In the genomic region with DNA sequence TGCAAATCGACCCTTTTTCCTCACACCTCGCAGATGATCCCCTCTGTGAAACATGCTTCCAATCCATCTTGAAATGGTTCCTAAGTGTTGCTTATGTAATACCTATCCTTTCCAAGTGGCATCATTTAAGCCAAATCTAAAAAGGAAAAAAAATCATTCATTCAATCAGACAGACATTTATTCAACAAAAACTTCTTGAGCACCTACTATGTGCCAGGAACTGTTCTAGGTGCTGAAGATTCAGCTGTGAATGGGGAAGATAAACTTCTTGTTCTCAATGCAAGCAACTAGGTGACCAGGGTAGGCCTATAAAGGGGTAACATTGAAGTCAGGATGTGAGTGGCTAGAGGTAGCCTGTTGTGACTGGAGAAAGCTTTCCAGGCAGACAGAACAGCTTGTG, we compare ENCODE assay signal across 28 cellular contexts.
"Had no signal": no experiment of that assay in that cellular context is flagged by ENCODE, and none has a peak within 500 bp of the region (broad histone marks: within the 10 kb centered on the region; RNA-seq: fewer than 3 reads in every experiment).

No MANE protein-coding gene starts in this region.

- H3K9me3 ChIP-seq: esophagus squamous epithelium, left lung, lower lobe of right lung, right lobe of liver, testis had no signal

- H3K27ac Mint-ChIP-seq: activated T-cell treated with anti-CD3 and anti-CD28 coated beads, Interleukin-2, amount 50 U/mL, for 24 hours; activated T-helper 2 cell treated with anti-CD3 and anti-CD28 coated beads, Interferon-gamma antibody, Interleukin-2, Interleukin-4, amounts not matched to agents 10 μg/mL and 5 μg/mL and 100 μg/mL, durations not matched to agents 14 hours and 24 hours and 36 hours; dendritic cell treated with granulocyte-macrophage colony-stimulating factor and Interleukin-4, amounts not matched to agents 40 ng/mL and 50 ng/mL, for 4 days; neural progenitor cell had no signal

- H3K9me3 Mint-ChIP-seq: dendritic cell treated with granulocyte-macrophage colony-stimulating factor and Interleukin-4, amounts not matched to agents 40 ng/mL and 50 ng/mL, for 4 days had no signal

- H3K36me3 Mint-ChIP-seq: neural progenitor cell had no signal

- H3K36me3 ChIP-seq: esophagus squamous epithelium, heart right ventricle, left lung, lower lobe of right lung, neural progenitor cell, right lobe of liver, WERI-Rb-1 had no signal

- H3K27me3 ChIP-seq: esophagus squamous epithelium, left lung, neural progenitor cell, right lobe of liver, testis had no signal

- ATAC-seq: heart right ventricle; left lung; lower lobe of right lung; right lobe of liver; stimulated activated naive CD8-positive, alpha-beta T cell treated with anti-CD3 and anti-CD28 coated beads, Interleukin-15, Interleukin-2, amounts not matched to agents 100 U/mL and 50 U/mL, for 24 hours; T-helper 17 cell had no signal

- H3K27me3 Mint-ChIP-seq: activated naive CD8-positive, alpha-beta T cell; activated T-cell treated with anti-CD3 and anti-CD28 coated beads, Interleukin-2, amount 50 U/mL, for 24 hours; central memory CD8-positive, alpha-beta T cell; dendritic cell treated with granulocyte-macrophage colony-stimulating factor and Interleukin-4, amounts not matched to agents 40 ng/mL and 50 ng/mL, for 4 days; T-helper 17 cell had no signal

- DNase-seq: activated CD4-positive, alpha-beta T cell treated with anti-CD3 and anti-CD28 coated beads, Interleukin-2, amount 50 U/mL, for 1 hour; activated CD4-positive, CD25-positive, alpha-beta regulatory T cell treated with anti-CD3 and anti-CD28 coated beads, Interleukin-2, amount 50 U/mL, for 72 hours; activated T-cell treated with anti-CD3 and anti-CD28 coated beads, Interleukin-2, amount 50 U/mL, for 24 hours; anterior cingulate cortex; effector CD4-positive, alpha-beta T cell; esophagus squamous epithelium; foreskin melanocyte; heart right ventricle; kidney glomerular epithelial cell; left lung; lower lobe of right lung; posterior cingulate gyrus; right lobe of liver; stimulated activated CD4-positive, alpha-beta T cell treated with anti-CD3 and anti-CD28 coated beads, Interleukin-12 subunit alpha, Interleukin-12 subunit beta, amount 100 ng/mL, for 4 hours; stimulated activated CD4-positive, alpha-beta T cell treated with anti-CD3 and anti-CD28 coated beads, Interleukin-4, amount 100 ng/mL, for 1 hour; stimulated activated naive CD8-positive, alpha-beta T cell treated with anti-CD3 and anti-CD28 coated beads, Interleukin-15, Interleukin-2, amounts not matched to agents 100 U/mL and 50 U/mL, for 24 hours; SW 1271; T-helper 17 cell; T1000; testis; trophoblast cell; WERI-Rb-1 had no signal

- H3K4me3 Mint-ChIP-seq: activated naive CD8-positive, alpha-beta T cell; activated T-cell treated with anti-CD3 and anti-CD28 coated beads, Interleukin-2, amount 50 U/mL, for 24 hours; central memory CD8-positive, alpha-beta T cell; dendritic cell treated with granulocyte-macrophage colony-stimulating factor and Interleukin-4, amounts not matched to agents 40 ng/mL and 50 ng/mL, for 4 days; neural progenitor cell had no signal

- H3K4me3 ChIP-seq: esophagus squamous epithelium, heart right ventricle, left lung, lower lobe of right lung, neural progenitor cell, right lobe of liver, testis had no signal

- H3K4me1 Mint-ChIP-seq: neural progenitor cell had no signal

- H3K27ac ChIP-seq: epithelial cell of prostate, esophagus squamous epithelium, heart right ventricle, left lung, lower lobe of right lung, neural progenitor cell, right lobe of liver, testis, WERI-Rb-1 had no signal

- H3K4me1 ChIP-seq: esophagus squamous epithelium, heart right ventricle, left lung, lower lobe of right lung, neural progenitor cell, right lobe of liver, testis had no signal

- H3K4me2 ChIP-seq: neural progenitor cell had no signal

- H2AFZ ChIP-seq: neural progenitor cell had no signal
